In the genomic region with DNA sequence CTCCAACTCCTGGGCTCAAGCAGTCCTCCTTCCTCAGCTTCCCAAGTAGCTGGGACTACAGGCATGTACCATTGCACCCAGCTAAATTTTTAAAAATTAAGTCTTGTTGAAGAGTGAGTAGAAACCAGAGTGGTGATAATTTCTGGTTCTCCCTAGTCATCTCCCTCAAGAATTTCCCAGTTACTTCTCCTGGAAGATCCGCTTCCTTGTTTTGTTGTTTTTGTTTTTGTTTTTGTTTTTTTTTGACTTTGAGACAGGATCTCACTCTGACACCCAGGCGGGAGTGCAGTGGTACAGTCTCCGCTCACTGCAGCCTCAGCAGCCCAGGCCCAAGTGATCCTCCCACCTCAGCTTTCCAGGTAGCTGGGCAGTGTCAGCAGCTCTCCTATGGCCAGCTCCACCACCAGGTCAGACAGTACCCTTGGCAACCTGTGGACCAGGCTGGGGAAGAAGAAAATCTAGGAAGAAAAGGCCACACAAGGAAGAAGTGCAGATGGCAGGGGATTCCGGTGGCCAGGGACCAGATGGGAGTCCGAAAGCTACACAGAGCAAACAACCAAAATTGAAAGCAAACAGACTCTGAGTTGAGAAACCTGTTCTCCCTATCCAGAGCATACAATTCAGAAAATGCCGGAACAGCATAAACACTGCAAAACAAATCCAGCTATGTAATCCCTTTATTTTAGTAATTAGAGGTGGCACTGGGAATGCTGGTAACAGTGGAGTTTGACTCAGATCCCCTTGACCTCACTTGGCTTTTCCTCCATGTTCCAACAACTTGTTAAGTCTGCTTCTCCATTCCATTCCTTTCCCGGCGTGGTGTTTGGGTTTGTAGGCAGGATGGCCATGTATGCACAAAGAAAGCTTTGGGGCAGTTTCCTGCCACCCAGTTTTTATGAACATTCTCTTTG, we compare ENCODE assay signal across 21 cellular contexts.
DNase-seq lines count a peak whose midpoint lies in the region; ATAC-seq, FAIRE-seq and TF ChIP-seq lines count a peak whose summit lies in the region.
"Had no signal": no experiment of that assay in that cellular context is flagged by ENCODE, and none has a peak within 500 bp of the region (broad histone marks: within the 10 kb centered on the region; RNA-seq: fewer than 3 reads in every experiment).

No MANE protein-coding gene starts in this region.

- POLR2A ChIA-PET in PC-3 (lab: Charles Lee; ENCODE audit: unreplicated experiment), result no interaction called here
- POLR2A ChIA-PET in HepG2 (lab: Yijun Ruan, JAX), result no interaction called here
- POLR2A ChIA-PET in PC-9 (lab: Charles Lee; ENCODE audit: unreplicated experiment), result no interaction called here

- FAIRE-seq in HepG2 (lab: Jason Lieb, UNC), result no peak
- FAIRE-seq: GM12878, urothelium cell line had no signal

- no peak overlapping the region for H3T11ph ChIP-seq in H9 (ENCODE audit: low read length)

- in situ Hi-C loops in HepG2 (cut with HindIII; ENCODE audit: extremely low pct_ligation_motif_present, low pct_unique_long_range_greater_than_20kb), result no loop called here

- no peaks in the 10 kb centered on the region for H4K20me1 ChIP-seq in H9 (ENCODE audit: control insufficient read depth, insufficient read depth, insufficient read length)
- H4K20me1 ChIP-seq in PC-3 (ENCODE audit: low read length), result no peaks in the 10 kb centered on the region
- no peaks in the 10 kb centered on the region for H4K20me1 ChIP-seq in HepG2 (ENCODE audit: insufficient read depth, low read length)
- H4K20me1 ChIP-seq in PC-9 (ENCODE audit: insufficient read depth), result no peaks in the 10 kb centered on the region

- H4K5ac ChIP-seq in H9 (ENCODE audit: insufficient read length, low read depth, low read length), result no peak overlapping the region

- no peaks in the 10 kb centered on the region; the same call in none of the 2 replicates for H3K27me3 Mint-ChIP-seq in H9 (ENCODE audit: low read depth)
- peaks cover 5% of the 10 kb centered on the region for H3K27me3 Mint-ChIP-seq in T-helper 2 cell treated with Interferon-gamma antibody and Interleukin-4, amounts not matched to agents 5 μg/mL and 100 μg/mL, for 36 hours (ENCODE audit: low read depth)
- H3K27me3 Mint-ChIP-seq: dendritic cell treated with granulocyte-macrophage colony-stimulating factor and Interleukin-4, amounts not matched to agents 40 ng/mL and 50 ng/mL, for 4 days had no signal

- no peaks in the 10 kb centered on the region for H3K79me1 ChIP-seq in H9 (ENCODE audit: insufficient read depth, low read depth, low read length, poor library complexity, severe bottlenecking)

- H2BK5ac ChIP-seq in H9 (ENCODE audit: insufficient read length, low read length), result no peak overlapping the region

- H3K36me3 Mint-ChIP-seq in H9 (ENCODE audit: insufficient read depth in 1 of 3, low read depth in 3 of 3), result no peaks in the 10 kb centered on the region
- no peaks in the 10 kb centered on the region for H3K36me3 Mint-ChIP-seq in T-helper 2 cell treated with Interferon-gamma antibody and Interleukin-4, amounts not matched to agents 5 μg/mL and 100 μg/mL, for 36 hours (ENCODE audit: low read depth)
- H3K36me3 Mint-ChIP-seq: CD14-positive monocyte had no signal

- no peak overlapping the region for H3K9ac ChIP-seq in H9 (ENCODE audit: extremely low read depth, insufficient read length, low read length)
- H3K9ac ChIP-seq in PC-3 (ENCODE audit: low read length), result no peak overlapping the region
- H3K9ac ChIP-seq in HepG2 (ENCODE audit: insufficient read depth, low read depth, low read length), result no peak overlapping the region

- WGBS in H9 (ENCODE audit: extremely low coverage, insufficient read length, low lambda C conversion rate), result no CpG with 5 or more reads among the region's 8 CpGs
- 24% methylated on average over 8 of the region's 8 CpGs for WGBS in HepG2 (ENCODE audit: low lambda C conversion rate)
- WGBS in thyroid gland, 2 donors, result 73% methylated on average over 8 of the region's 8 CpGs

- H3K4me3 Mint-ChIP-seq in H9, result no peak overlapping the region
- H3K4me3 Mint-ChIP-seq in T-helper 2 cell treated with Interferon-gamma antibody and Interleukin-4, amounts not matched to agents 5 μg/mL and 100 μg/mL, for 36 hours, result no peak overlapping the region
- H3K4me3 Mint-ChIP-seq: CD14-positive monocyte; dendritic cell treated with granulocyte-macrophage colony-stimulating factor and Interleukin-4, amounts not matched to agents 40 ng/mL and 50 ng/mL, for 4 days; nephron had no signal

- H3K9me2 ChIP-seq in PC-3 (replicated peaks; ENCODE audit: low read length) (no peaks in the 10 kb centered on the region), PC-9 (ENCODE audit: insufficient read depth) (no peaks in the 10 kb centered on the region)

- BruUV-seq in PC-3 (replicated peaks; lab: Mats Ljungman, UMichigan) (no TSS peak), HepG2 (replicated peaks; lab: Mats Ljungman, UMichigan) (no TSS peak), PC-9 (replicated peaks; lab: Mats Ljungman, UMichigan) (no TSS peak)

- ATAC-seq in PC-3 (0 out of 2 replicates have a peak, but pooled peaks have one; percentile 29), HepG2 (peak; percentile 86), HG03378 (IDR thresholded peaks at IDR 0.05; ENCODE audit: unreplicated experiment) (no peak)
- ATAC-seq: GM12878, left cardiac atrium had no signal

- CTCF ChIA-PET in PC-3 (lab: Charles Lee) (no interaction called here), HepG2 (lab: Yijun Ruan, JAX; ENCODE audit: low intra/inter-chr PET ratio, low total read pairs) (no interaction called here), PC-9 (lab: Charles Lee) (no interaction called here)

- H2BK12ac ChIP-seq in H9 (ENCODE audit: insufficient read length, low read depth, low read length), result no peak overlapping the region

- H3K4me2 ChIP-seq in H9 (ENCODE audit: insufficient read depth, insufficient read length, low read length) (no peak overlapping the region), PC-3 (ENCODE audit: low read length) (no peak overlapping the region), HepG2 (ENCODE audit: low read depth, low read length) (no peak overlapping the region), PC-9 (no peak overlapping the region)

- no peak for DNase-seq in H9
- peak; percentile 21 for DNase-seq in PC-3
- DNase-seq in HepG2 (ENCODE audit: low spot score), result peak; percentile 12
- peak; percentile 26 to 50 for DNase-seq in thyroid gland
- no peak for DNase-seq in T-helper 2 cell treated with Interferon-gamma antibody and Interleukin-4, amounts not matched to agents 5 μg/mL and 100 μg/mL, for 36 hours (ENCODE audit: low spot score)
- DNase-seq in PC-9, result no peak
- DNase-seq: activated effector memory CD4-positive, alpha-beta T cell treated with Interleukin-2 at 50 U/mL for 16 hours; anterior cingulate cortex; H7; hypothalamus; Kasumi-1; left cardiac atrium; NCI-H146; NCI-H446 treated with DMSO at 0.1 percent for 48 hours; stimulated activated CD4-positive, alpha-beta T cell treated with anti-CD3 and anti-CD28 coated beads, Interleukin-4, amount 100 ng/mL, for 24 hours had no signal

- H3K4me1 Mint-ChIP-seq in H9, result peaks cover 5% of the 10 kb centered on the region in 2 experiments
- H3K4me1 Mint-ChIP-seq in T-helper 2 cell treated with Interferon-gamma antibody and Interleukin-4, amounts not matched to agents 5 μg/mL and 100 μg/mL, for 36 hours (ENCODE audit: low read depth), result no peaks in the 10 kb centered on the region
- H3K4me1 Mint-ChIP-seq: CD14-positive monocyte had no signal

- peak overlapping the region; percentile 25; the same call in 1 of the 2 replicates for H3K14ac ChIP-seq in H9 (ENCODE audit: insufficient read depth, low read length)

- H2AFZ ChIP-seq in H9 (ENCODE audit: low read length) (no peak overlapping the region), PC-3 (ENCODE audit: low read length) (no peak overlapping the region), HepG2 (ENCODE audit: low read length) (no peak overlapping the region), PC-9 (no peak overlapping the region)

- TF ChIP-seq RAD21 in HepG2 (CRISPR knock-in tag; IDR thresholded peaks at IDR 0.05), result no peak

- H3K27me3 ChIP-seq in H9 (ENCODE audit: insufficient read depth, low read length) (no peaks in the 10 kb centered on the region), PC-3 (ENCODE audit: low read length) (peaks cover 85% of the 10 kb centered on the region), HepG2 (ENCODE audit: control insufficient read depth in 1 of 2, insufficient read depth in 2 of 2, low read length in 2 of 2) (peaks cover 0 to 4% of the 10 kb centered on the region in 2 experiments; a peak in 2 of 5 replicates), thyroid gland (no peaks in the 10 kb centered on the region), PC-9 (ENCODE audit: insufficient read depth, low read depth) (peaks cover 20% of the 10 kb centered on the region; the same call in 1 of the 2 replicates)

- H3K4me3 ChIP-seq in PC-3 (ENCODE audit: low read length), result no peak overlapping the region
- no peak overlapping the region for H3K4me3 ChIP-seq in HepG2 (replicated peaks in 1 of 3; ENCODE audit: insufficient read depth in 1 of 3, low read depth in 2 of 3, low read length in 3 of 3)
- no peak overlapping the region for H3K4me3 ChIP-seq in thyroid gland (replicated peaks in 1 of 3)
- H3K4me3 ChIP-seq in PC-9, result no peak overlapping the region
- H3K4me3 ChIP-seq: GM12878 had no signal

- H4K8ac ChIP-seq in H9 (replicated peaks; ENCODE audit: insufficient read length, low read depth, low read length), result no peak overlapping the region

- H3K9me3 ChIP-seq in H9 (ENCODE audit: control insufficient read depth, low read depth, low read length) (no peaks in the 10 kb centered on the region), PC-3 (ENCODE audit: low read length) (no peaks in the 10 kb centered on the region), HepG2 (ENCODE audit: low read length) (no peaks in the 10 kb centered on the region), thyroid gland (no peaks in the 10 kb centered on the region), PC-9 (ENCODE audit: insufficient read depth, low read depth) (no peaks in the 10 kb centered on the region)

- no peaks in the 10 kb centered on the region for H3K79me2 ChIP-seq in H9 (ENCODE audit: insufficient read depth, low read length)
- no peaks in the 10 kb centered on the region for H3K79me2 ChIP-seq in PC-3 (ENCODE audit: low read length)
- H3K79me2 ChIP-seq in HepG2 (ENCODE audit: insufficient read depth, low read length), result no peaks in the 10 kb centered on the region
- H3K79me2 ChIP-seq in PC-9 (ENCODE audit: low read depth), result no peaks in the 10 kb centered on the region

- no peaks in the 10 kb centered on the region for H3K36me3 ChIP-seq in PC-3 (ENCODE audit: low read depth, low read length)
- no peaks in the 10 kb centered on the region for H3K36me3 ChIP-seq in HepG2 (replicated peaks in 1 of 2; ENCODE audit: control insufficient read depth in 1 of 2, insufficient read depth in 2 of 2, low read length in 2 of 2)
- H3K36me3 ChIP-seq in thyroid gland, result no peaks in the 10 kb centered on the region
- no peaks in the 10 kb centered on the region for H3K36me3 ChIP-seq in PC-9 (ENCODE audit: low read depth)

- intact Hi-C loops in PC-3 (cut with micrococcal nuclease), result no loop called here
- intact Hi-C loops in HepG2 (cut with micrococcal nuclease; ENCODE audit: unreplicated experiment), result no loop called here
- intact Hi-C loops in thyroid gland (cut with DNase I), result no loop called here
- intact Hi-C loops in PC-9 (cut with micrococcal nuclease; ENCODE audit: unreplicated experiment), result no loop called here

- TF ChIP-seq POLR2A in HepG2 (IDR thresholded peaks at IDR 0.05; ENCODE audit: insufficient read depth in 1 of 2, low read depth in 2 of 2, low read length in 2 of 2) (no peak), thyroid gland (IDR thresholded peaks at IDR 0.05) (no peak)

- no peak overlapping the region for H3K23ac ChIP-seq in H9 (ENCODE audit: insufficient read length, low read depth, low read length)

- TF ChIP-seq CTCF in H9 (conservative IDR thresholded peaks at IDR 0.05) (no peak), PC-3 (conservative IDR thresholded peaks at IDR 0.05; ENCODE audit: low read depth, low read length) (no peak), HepG2 (CRISPR knock-in tag; IDR thresholded peaks at IDR 0.05) (no peak), thyroid gland (IDR thresholded peaks at IDR 0.05) (no peak), PC-9 (conservative IDR thresholded peaks at IDR 0.05) (no peak)

- no peak overlapping the region for H4K91ac ChIP-seq in H9 (ENCODE audit: insufficient read length, low read depth, low read length)

- no peak for TF ChIP-seq EP300 in HepG2 (IDR thresholded peaks at IDR 0.05; ENCODE audit: low read depth in 2 of 2, low read length in 2 of 2)
- no peak for TF ChIP-seq EP300 in HepG2 (CRISPR knock-in tag; IDR thresholded peaks at IDR 0.05; ENCODE audit: borderline replicate concordance)

- H3K4me1 ChIP-seq in H9 (ENCODE audit: insufficient read depth, low read length) (no peaks in the 10 kb centered on the region), PC-3 (ENCODE audit: insufficient read depth, low read length) (no peaks in the 10 kb centered on the region), HepG2 (ENCODE audit: insufficient read depth, low read length) (peaks cover 10% of the 10 kb centered on the region; the same call in 1 of the 2 replicates), thyroid gland (peaks cover 61 to 68% of the 10 kb centered on the region in 2 donors), PC-9 (replicated peaks; ENCODE audit: insufficient read depth) (no peaks in the 10 kb centered on the region; the same call in 1 of the 2 replicates)

- H3K23me2 ChIP-seq in H9 (ENCODE audit: insufficient read length, low read depth, low read length, poor library complexity, severe bottlenecking), result no peaks in the 10 kb centered on the region

- H3K18ac ChIP-seq in H9 (ENCODE audit: insufficient read length, low read depth, low read length), result no peak overlapping the region

- no peak overlapping the region for H3K4ac ChIP-seq in H9 (ENCODE audit: low read depth, low read length)

- no peak overlapping the region for H2AK5ac ChIP-seq in H9 (ENCODE audit: insufficient read length, low read length)

- no peak overlapping the region for H2BK15ac ChIP-seq in H9 (ENCODE audit: low read depth, low read length)

- no peak overlapping the region for H3K27ac ChIP-seq in H9 (ENCODE audit: insufficient read length, low read depth, low read length)
- no peak overlapping the region for H3K27ac ChIP-seq in PC-3 (ENCODE audit: low read length)
- no peak overlapping the region for H3K27ac ChIP-seq in HepG2 (ENCODE audit: extremely low read length, insufficient read depth, low read length)
- H3K27ac ChIP-seq in thyroid gland, result peak overlapping the region; percentile 72 to 76 (median 73)
- no peak overlapping the region for H3K27ac ChIP-seq in PC-9

- H3F3A ChIP-seq in PC-3 (ENCODE audit: low read length, unreplicated experiment), result no peaks in the 10 kb centered on the region
- no peaks in the 10 kb centered on the region for H3F3A ChIP-seq in PC-9 (ENCODE audit: insufficient read depth, low read depth)

- no peak overlapping the region for H3K56ac ChIP-seq in H9 (ENCODE audit: insufficient read length, low read depth, low read length)

- H3K27ac Mint-ChIP-seq in H9, result peak overlapping the region in 2 of 3 experiments; percentile 36 to 78; a peak in 2 of 7 replicates
- no peak overlapping the region for H3K27ac Mint-ChIP-seq in T-helper 2 cell treated with Interferon-gamma antibody and Interleukin-4, amounts not matched to agents 5 μg/mL and 100 μg/mL, for 36 hours
- H3K27ac Mint-ChIP-seq: dendritic cell treated with granulocyte-macrophage colony-stimulating factor and Interleukin-4, amounts not matched to agents 40 ng/mL and 50 ng/mL, for 4 days had no signal

- no peak overlapping the region for H2BK20ac ChIP-seq in H9 (ENCODE audit: low read depth, low read length, poor library complexity, severe bottlenecking)

- H3K9me3 Mint-ChIP-seq in H9, result no peaks in the 10 kb centered on the region
- H3K9me3 Mint-ChIP-seq in T-helper 2 cell treated with Interferon-gamma antibody and Interleukin-4, amounts not matched to agents 5 μg/mL and 100 μg/mL, for 36 hours, result no peaks in the 10 kb centered on the region
- H3K9me3 Mint-ChIP-seq: dendritic cell treated with granulocyte-macrophage colony-stimulating factor and Interleukin-4, amounts not matched to agents 40 ng/mL and 50 ng/mL, for 4 days; nephron had no signal

- no peak overlapping the region for H2BK120ac ChIP-seq in H9 (ENCODE audit: low read depth, low read length, poor library complexity, severe bottlenecking)

Comparison
In these comparisons a context has a peak if more than half of its experiments do, and no peak if none do; other contexts are left out.
1. DNase-seq: peak in PC-3 (single experiment), HepG2 (single experiment) and thyroid gland (2 of 2); none in H9 (single experiment), T-helper 2 cell treated with Interferon-gamma antibody and Interleukin-4, amounts not matched to agents 5 μg/mL and 100 μg/mL, for 36 hours (single experiment) and PC-9 (0 of 2).
2. H3K27ac ChIP-seq: peak in thyroid gland (3 of 3); none in H9 (single experiment), PC-3 (single experiment), HepG2 (single experiment) and PC-9 (single experiment).